In the genomic region with DNA sequence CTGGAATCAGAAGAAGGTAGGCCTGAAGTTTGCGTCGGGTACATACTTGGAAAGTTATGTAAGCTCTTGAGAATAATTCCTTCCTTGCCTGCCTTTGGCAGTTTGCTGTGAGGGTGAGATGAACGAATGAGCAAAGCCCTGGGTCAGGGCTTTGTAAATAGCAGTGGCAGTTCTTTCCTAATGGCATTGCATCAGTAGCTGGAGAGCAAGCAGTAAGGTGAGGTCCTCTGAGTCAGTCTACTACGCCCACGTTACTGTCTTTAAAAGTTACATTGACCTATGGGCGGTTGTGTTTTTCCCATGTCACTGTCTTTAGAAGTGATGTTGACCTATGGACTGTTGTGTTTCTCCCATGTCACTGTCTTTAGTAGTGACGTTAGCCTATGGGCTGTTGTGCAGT, we compare ENCODE assay signal across 19 cellular contexts.
DNase-seq lines count a peak whose midpoint lies in the region; ATAC-seq, FAIRE-seq and TF ChIP-seq lines count a peak whose summit lies in the region.
"Had no signal": no experiment of that assay in that cellular context is flagged by ENCODE, and none has a peak within 500 bp of the region (broad histone marks: within the 10 kb centered on the region; RNA-seq: fewer than 3 reads in every experiment).

No MANE protein-coding gene starts in this region.

- no peaks in the 10 kb centered on the region for H3K36me3 Mint-ChIP-seq in astrocyte (ENCODE audit: low read depth, unreplicated experiment)

- H3K27me3 Mint-ChIP-seq in astrocyte (ENCODE audit: low read depth, unreplicated experiment), result peaks cover 15% of the 10 kb centered on the region
- H3K27me3 Mint-ChIP-seq: activated B cell treated with CpG ODN at 0.5 μM for 24 hours had no signal

- H3K4me3 ChIP-seq in HCT116 (replicated peaks in 1 of 2; ENCODE audit: low read depth in 1 of 2, low read length in 2 of 2), result no peak overlapping the region
- H3K4me3 ChIP-seq in astrocyte (ENCODE audit: insufficient read depth, low read depth, low read length), result no peak overlapping the region
- H3K4me3 ChIP-seq in hepatocyte, result no peak overlapping the region
- no peak overlapping the region for H3K4me3 ChIP-seq in skeletal muscle cell (ENCODE audit: low read depth, low read length)
- H3K4me3 ChIP-seq in transverse colon, result no peak overlapping the region
- H3K4me3 ChIP-seq in left ventricle myocardium inferior, result no peak overlapping the region
- no peak overlapping the region for H3K4me3 ChIP-seq in adrenal gland
- H3K4me3 ChIP-seq: BLaER1, psoas muscle had no signal

- no peaks in the 10 kb centered on the region for H4K20me1 ChIP-seq in HCT116 (ENCODE audit: insufficient read depth)
- no peaks in the 10 kb centered on the region for H4K20me1 ChIP-seq in astrocyte (ENCODE audit: insufficient read depth, low read length)
- H4K20me1 ChIP-seq in hepatocyte (ENCODE audit: insufficient read depth, poor library complexity, severe bottlenecking), result no peaks in the 10 kb centered on the region
- H4K20me1 ChIP-seq: BLaER1 had no signal

- CTCF ChIA-PET in HCT116 (lab: Charles Lee), result no interaction called here

- H3K27me3 ChIP-seq in HCT116 (ENCODE audit: insufficient read depth, low read length) (peaks cover 33% of the 10 kb centered on the region), astrocyte (ENCODE audit: insufficient read depth, low read length) (no peaks in the 10 kb centered on the region), hepatocyte (no peaks in the 10 kb centered on the region), transverse colon (no peaks in the 10 kb centered on the region), left ventricle myocardium inferior (ENCODE audit: low read depth) (no peaks in the 10 kb centered on the region), adrenal gland (no peaks in the 10 kb centered on the region)
- H3K27me3 ChIP-seq: BLaER1 had no signal

- no peak for TF ChIP-seq RAD21 in HCT116 (IDR thresholded peaks at IDR 0.05; ENCODE audit: low read depth)

- no peak overlapping the region for H3K4me3 Mint-ChIP-seq in astrocyte (ENCODE audit: unreplicated experiment)
- H3K4me3 Mint-ChIP-seq: activated B cell treated with CpG ODN at 0.5 μM for 24 hours; activated naive CD8-positive, alpha-beta T cell treated with anti-CD3 and anti-CD28 coated beads, Interleukin-2, amount 50 U/mL, for 24 hours; activated T-helper 1 cell treated with anti-CD3 and anti-CD28 coated beads, Interleukin-12 subunit alpha, Interleukin-12 subunit beta, Interleukin-2, Interleukin-4 antibody, amounts not matched to agents 30 ng/mL and 10 ng/mL and 1 ng/mL, durations not matched to agents 14 hours and 24 hours and 36 hours; natural killer cell treated with Interleukin-12 subunit alpha and Interleukin-12 subunit beta and Interleukin-15 and Interleukin-18, amount 100 ng/mL, for 72 hours had no signal

- in situ Hi-C loops in transverse colon (cut with MboI; ENCODE audit: low pct_ligation_motif_present in 1 of 4, low pct_unique_long_range_greater_than_20kb in 1 of 4, low sequenced_read_pairs in 3 of 4), result no loop called here

- POLR2A ChIA-PET in HCT116 (lab: Charles Lee), result no interaction called here

- H3K9me3 Mint-ChIP-seq in astrocyte (ENCODE audit: unreplicated experiment), result peaks cover 10% of the 10 kb centered on the region
- H3K9me3 Mint-ChIP-seq: activated B cell treated with CpG ODN at 0.5 μM for 24 hours; activated T-helper 1 cell treated with anti-CD3 and anti-CD28 coated beads, Interleukin-12 subunit alpha, Interleukin-12 subunit beta, Interleukin-2, Interleukin-4 antibody, amounts not matched to agents 30 ng/mL and 10 ng/mL and 1 ng/mL, durations not matched to agents 14 hours and 24 hours and 36 hours; natural killer cell treated with Interleukin-12 subunit alpha and Interleukin-12 subunit beta and Interleukin-15 and Interleukin-18, amount 100 ng/mL, for 72 hours had no signal

- no peaks in the 10 kb centered on the region for H3K9me2 ChIP-seq in HCT116 (ENCODE audit: insufficient read depth)
- no peaks in the 10 kb centered on the region for H3K9me2 ChIP-seq in hepatocyte (replicated peaks; ENCODE audit: insufficient read depth)

- ATAC-seq in HCT116, result no peak
- ATAC-seq in HG03354 (IDR thresholded peaks at IDR 0.05; ENCODE audit: poor library complexity, severe bottlenecking, unreplicated experiment), result no peak
- ATAC-seq: activated naive CD8-positive, alpha-beta T cell treated with anti-CD3 and anti-CD28 coated beads, Interleukin-2, amount 50 U/mL, for 24 hours; psoas muscle had no signal

- 67% methylated on average over 7 of the region's 7 CpGs for WGBS in hepatocyte (ENCODE audit: low lambda C conversion rate, missing lambda C conversion rate)
- 69 to 73% methylated on average over 4 to 7 of the region's 7 CpGs for WGBS in transverse colon (ENCODE audit: low coverage in 1 of 2), 2 donors
- 65 to 81% (median 78%) methylated on average over 7 of the region's 7 CpGs for WGBS in adrenal gland, 4 donors

- H3K27ac ChIP-seq in HCT116 (ENCODE audit: low read depth, low read length) (no peak overlapping the region), astrocyte (ENCODE audit: low read depth, low read length) (no peak overlapping the region), hepatocyte (peak overlapping the region; percentile 27), transverse colon (no peak overlapping the region), left ventricle myocardium inferior (replicated peaks) (no peak overlapping the region), adrenal gland (peak overlapping the region in 1 of 5 donors; percentile 47)
- H3K27ac ChIP-seq: BLaER1, psoas muscle had no signal

- no peak for TF ChIP-seq EP300 in transverse colon (IDR thresholded peaks at IDR 0.05; ENCODE audit: low read depth)

- TF ChIP-seq CTCF in HCT116 (IDR thresholded peaks at IDR 0.05 in 2 of 3, conservative IDR thresholded peaks at IDR 0.05 in 1 of 3; ENCODE audit: borderline replicate concordance in 1 of 3, insufficient read depth in 1 of 3, low read depth in 2 of 3, low read length in 2 of 3), result no peak
- no peak for TF ChIP-seq CTCF in astrocyte (IDR thresholded peaks at IDR 0.05; ENCODE audit: insufficient read depth, low read depth, low read length)
- no peak for TF ChIP-seq CTCF in hepatocyte (IDR thresholded peaks at IDR 0.05; ENCODE audit: poor library complexity)
- TF ChIP-seq CTCF in transverse colon (IDR thresholded peaks at IDR 0.05), result no peak
- no peak for TF ChIP-seq CTCF in left ventricle myocardium inferior (IDR thresholded peaks at IDR 0.05; ENCODE audit: borderline replicate concordance)
- TF ChIP-seq CTCF in adrenal gland (IDR thresholded peaks at IDR 0.05), result no peak

- no peak for FAIRE-seq in astrocyte (lab: Jason Lieb, UNC)
- FAIRE-seq: RCC 7860 had no signal

- H3K4me2 ChIP-seq in HCT116 (ENCODE audit: low read length) (no peak overlapping the region), astrocyte (ENCODE audit: low read length) (no peak overlapping the region), hepatocyte (peak overlapping the region; percentile 42)
- H3K4me2 ChIP-seq: BLaER1 had no signal

- no peak for DNase-seq in HCT116 (ENCODE audit: low read depth, low spot score)
- peak; percentile 46 for DNase-seq in astrocyte (ENCODE audit: low read depth)
- DNase-seq in hepatocyte (ENCODE audit: low spot score), result peak; percentile 55
- peak; percentile 82 for DNase-seq in skeletal muscle cell (ENCODE audit: low read depth)
- DNase-seq in transverse colon, result no peak
- DNase-seq in left ventricle myocardium inferior, result no peak
- no peak for DNase-seq in adrenal gland
- DNase-seq: activated B cell treated with CpG ODN at 0.5 μM for 24 hours; activated naive CD8-positive, alpha-beta T cell treated with anti-CD3 and anti-CD28 coated beads, Interleukin-2, amount 50 U/mL, for 24 hours; cerebellar nuclear complex; MM.1S; NCI-H2029 treated with DMSO at 0.1 percent for 48 hours; NCI-H69; psoas muscle had no signal

- RAD21 ChIA-PET in HCT116 (lab: Charles Lee; ENCODE audit: low non-redundant PET in 1 of 2, low total read pairs in 2 of 2, uncharacterized antibody in 2 of 2, unreplicated experiment in 2 of 2), result no interaction called here

- no peak overlapping the region for H3K27ac Mint-ChIP-seq in astrocyte (ENCODE audit: unreplicated experiment)
- H3K27ac Mint-ChIP-seq: activated B cell treated with CpG ODN at 0.5 μM for 24 hours; activated naive CD8-positive, alpha-beta T cell treated with anti-CD3 and anti-CD28 coated beads, Interleukin-2, amount 50 U/mL, for 24 hours; activated T-helper 1 cell treated with anti-CD3 and anti-CD28 coated beads, Interleukin-12 subunit alpha, Interleukin-12 subunit beta, Interleukin-2, Interleukin-4 antibody, amounts not matched to agents 30 ng/mL and 10 ng/mL and 1 ng/mL, durations not matched to agents 14 hours and 24 hours and 36 hours; natural killer cell treated with Interleukin-12 subunit alpha and Interleukin-12 subunit beta and Interleukin-15 and Interleukin-18, amount 100 ng/mL, for 72 hours had no signal

- BruUV-seq in HCT116 (replicated peaks; lab: Mats Ljungman, UMichigan), result no TSS peak

- H3K9me3 ChIP-seq in HCT116 (ENCODE audit: control insufficient read depth in 1 of 2, insufficient read depth in 1 of 2, low read depth in 1 of 2, low read length in 2 of 2) (no peaks in the 10 kb centered on the region), astrocyte (ENCODE audit: insufficient read depth, low read depth, low read length) (no peaks in the 10 kb centered on the region), hepatocyte (ENCODE audit: low read depth) (no peaks in the 10 kb centered on the region), transverse colon (no peaks in the 10 kb centered on the region), left ventricle myocardium inferior (replicated peaks) (peaks cover 1% of the 10 kb centered on the region), adrenal gland (replicated peaks in 1 of 3) (no peaks in the 10 kb centered on the region)
- H3K9me3 ChIP-seq: psoas muscle had no signal

- peaks cover 8% of the 10 kb centered on the region for H3K4me1 Mint-ChIP-seq in astrocyte (ENCODE audit: low read depth, unreplicated experiment)
- H3K4me1 Mint-ChIP-seq: activated B cell treated with CpG ODN at 0.5 μM for 24 hours; activated naive CD8-positive, alpha-beta T cell treated with anti-CD3 and anti-CD28 coated beads, Interleukin-2, amount 50 U/mL, for 24 hours had no signal

- H3K36me3 ChIP-seq in HCT116 (ENCODE audit: control insufficient read depth in 1 of 2, insufficient read depth in 2 of 2, low read length in 2 of 2), result no peaks in the 10 kb centered on the region
- no peaks in the 10 kb centered on the region for H3K36me3 ChIP-seq in astrocyte (ENCODE audit: insufficient read depth, low read length)
- H3K36me3 ChIP-seq in hepatocyte (replicated peaks; ENCODE audit: insufficient read depth, low read depth), result no peaks in the 10 kb centered on the region
- H3K36me3 ChIP-seq in transverse colon, result no peaks in the 10 kb centered on the region
- no peaks in the 10 kb centered on the region for H3K36me3 ChIP-seq in left ventricle myocardium inferior
- no peaks in the 10 kb centered on the region for H3K36me3 ChIP-seq in adrenal gland (replicated peaks in 1 of 2)
- H3K36me3 ChIP-seq: BLaER1 had no signal

- H3K4me1 ChIP-seq in HCT116 (ENCODE audit: control insufficient read depth in 1 of 2, insufficient read depth in 2 of 2, low read length in 2 of 2) (0 out of 4 replicates have a peak, but pooled peaks cover 0 to 5% of the 10 kb centered on the region in 2 experiments), astrocyte (ENCODE audit: insufficient read depth, low read length) (no peaks in the 10 kb centered on the region), hepatocyte (ENCODE audit: insufficient read depth) (peaks cover 6% of the 10 kb centered on the region), transverse colon (no peaks in the 10 kb centered on the region), left ventricle myocardium inferior (no peaks in the 10 kb centered on the region), adrenal gland (replicated peaks in 1 of 2) (no peaks in the 10 kb centered on the region)
- H3K4me1 ChIP-seq: psoas muscle had no signal

- H3K9ac ChIP-seq in HCT116 (ENCODE audit: low read length) (no peak overlapping the region), astrocyte (ENCODE audit: low read length) (no peak overlapping the region)
- H3K9ac ChIP-seq: BLaER1 had no signal

- no peak for TF ChIP-seq POLR2A in HCT116 (IDR thresholded peaks at IDR 0.05; ENCODE audit: borderline replicate concordance, extremely low read depth, insufficient read depth, insufficient read length)
- TF ChIP-seq POLR2A in transverse colon (IDR thresholded peaks at IDR 0.05), result no peak
- no peak for TF ChIP-seq POLR2A in adrenal gland (IDR thresholded peaks at IDR 0.05)

- no peaks in the 10 kb centered on the region for H3K79me2 ChIP-seq in HCT116 (ENCODE audit: insufficient read depth, low read length)
- H3K79me2 ChIP-seq in astrocyte (ENCODE audit: insufficient read depth, low read length), result no peaks in the 10 kb centered on the region
- no peaks in the 10 kb centered on the region for H3K79me2 ChIP-seq in hepatocyte

- intact Hi-C loops in HCT116 (cut with micrococcal nuclease), result no loop called here
- intact Hi-C loops in transverse colon (cut with DNase I; ENCODE audit: low total_unique reads), result no loop called here
- intact Hi-C loops in left ventricle myocardium inferior (cut with micrococcal nuclease), result no loop called here
- intact Hi-C loops in adrenal gland (cut with DNase I), result no loop called here

- H2AFZ ChIP-seq in HCT116 (ENCODE audit: low read depth, low read length, poor library complexity, severe bottlenecking) (no peak overlapping the region), astrocyte (ENCODE audit: low read depth, low read length) (no peak overlapping the region), hepatocyte (no peak overlapping the region)

Comparison
In these comparisons a context has a peak if more than half of its experiments do, and no peak if none do; other contexts are left out.
1. DNase-seq: peak in astrocyte (single experiment), hepatocyte (single experiment) and skeletal muscle cell (single experiment); none in HCT116 (single experiment), transverse colon (single experiment), left ventricle myocardium inferior (single experiment) and adrenal gland (0 of 7).